In genomic region chr6:35892482-35892881, GRCh38 we compare ENCODE assay signal across 27 cellular contexts.
"Had no signal": no experiment of that assay in that cellular context is flagged by ENCODE, and none has a peak within 500 bp of the region (broad histone marks: within the 10 kb centered on the region; RNA-seq: fewer than 3 reads in every experiment).

No MANE protein-coding gene starts in this region.

- H3K9me3 Mint-ChIP-seq: memory B cell; naive B cell; natural killer cell treated with Interleukin-12 subunit alpha and Interleukin-12 subunit beta and Interleukin-15 and Interleukin-18, amount 100 ng/mL, for 72 hours; stimulated activated memory B cell treated with anti-CD40 and anti-IgM and Interleukin-4, amounts not matched to agents 10 μg/mL and 1 μg/mL and 100 μg/mL, for 72 hours; stimulated activated naive CD8-positive, alpha-beta T cell treated with anti-CD3 and anti-CD28 coated beads, Interleukin-15, Interleukin-2, amounts not matched to agents 100 ng/mL and 50 ng/mL, for 24 hours had no signal

- H3K9me3 ChIP-seq: gastrocnemius medialis, mucosa of descending colon, prostate gland, right atrium auricular region, sigmoid colon, spleen, thoracic aorta, tibial nerve, upper lobe of right lung, uterus had no signal

- ATAC-seq: esophagus mucosa; gastrocnemius medialis; left lobe of liver; mucosa of descending colon; natural killer cell treated with Interleukin-12 subunit alpha and Interleukin-12 subunit beta and Interleukin-15 and Interleukin-18, amount 100 ng/mL, for 72 hours; stimulated activated memory B cell treated with anti-CD40 and anti-IgM and Interleukin-4, amounts not matched to agents 10 μg/mL and 1 μg/mL and 100 μg/mL, for 72 hours; upper lobe of right lung had no signal

- H3K36me3 ChIP-seq: prostate gland, thoracic aorta, uterus had no signal

- H3K27ac ChIP-seq: dorsolateral prefrontal cortex, epithelial cell of prostate, gastrocnemius medialis, neural progenitor cell, prostate gland, right atrium auricular region, sigmoid colon, spleen, thoracic aorta, tibial nerve, upper lobe of right lung, uterus had no signal

- H3K9ac ChIP-seq: neural progenitor cell had no signal

- H3K27me3 Mint-ChIP-seq: memory B cell; naive B cell; natural killer cell treated with Interleukin-12 subunit alpha and Interleukin-12 subunit beta and Interleukin-15 and Interleukin-18, amount 100 ng/mL, for 72 hours; stimulated activated memory B cell treated with anti-CD40 and anti-IgM and Interleukin-4, amounts not matched to agents 10 μg/mL and 1 μg/mL and 100 μg/mL, for 72 hours; stimulated activated naive CD8-positive, alpha-beta T cell treated with anti-CD3 and anti-CD28 coated beads, Interleukin-15, Interleukin-2, amounts not matched to agents 100 ng/mL and 50 ng/mL, for 24 hours had no signal

- H3K27ac Mint-ChIP-seq: memory B cell; natural killer cell treated with Interleukin-12 subunit alpha and Interleukin-12 subunit beta and Interleukin-15 and Interleukin-18, amount 100 ng/mL, for 72 hours; neural progenitor cell; stimulated activated memory B cell treated with anti-CD40 and anti-IgM and Interleukin-4, amounts not matched to agents 10 μg/mL and 1 μg/mL and 100 μg/mL, for 72 hours; stimulated activated naive CD8-positive, alpha-beta T cell treated with anti-CD3 and anti-CD28 coated beads, Interleukin-15, Interleukin-2, amounts not matched to agents 100 ng/mL and 50 ng/mL, for 24 hours had no signal

- H3K4me2 ChIP-seq: neural progenitor cell had no signal

- FAIRE-seq: colon, kidney had no signal

- H3K27me3 ChIP-seq: dorsolateral prefrontal cortex, gastrocnemius medialis, neural progenitor cell, right atrium auricular region, sigmoid colon, spleen, tibial nerve, upper lobe of right lung, uterus had no signal

- H3K4me3 ChIP-seq: dorsolateral prefrontal cortex, gastrocnemius medialis, lung, mucosa of descending colon, neural progenitor cell, prostate gland, right atrium auricular region, sigmoid colon, spleen, thoracic aorta, tibial nerve, upper lobe of right lung, uterus had no signal

- H3K4me3 Mint-ChIP-seq: memory B cell; mesothelial cell of epicardium; naive B cell; natural killer cell treated with Interleukin-12 subunit alpha and Interleukin-12 subunit beta and Interleukin-15 and Interleukin-18, amount 100 ng/mL, for 72 hours; neural progenitor cell; stimulated activated memory B cell treated with anti-CD40 and anti-IgM and Interleukin-4, amounts not matched to agents 10 μg/mL and 1 μg/mL and 100 μg/mL, for 72 hours; stimulated activated naive CD8-positive, alpha-beta T cell treated with anti-CD3 and anti-CD28 coated beads, Interleukin-15, Interleukin-2, amounts not matched to agents 100 ng/mL and 50 ng/mL, for 24 hours had no signal

- H2AFZ ChIP-seq: neural progenitor cell had no signal

- H3K4me1 ChIP-seq: gastrocnemius medialis, prostate gland, right atrium auricular region, sigmoid colon, tibial nerve, upper lobe of right lung, uterus had no signal

- DNase-seq: dorsolateral prefrontal cortex; effector CD4-positive, alpha-beta T cell; foreskin fibroblast; gastrocnemius medialis; kidney; mucosa of descending colon; naive B cell; sigmoid colon; spleen; stimulated activated CD4-positive, alpha-beta T cell treated with anti-CD3 and anti-CD28 coated beads, Interleukin-4, amount 100 ng/mL, for 4 hours; upper lobe of right lung; uterus had no signal
